29 cellular contexts compared by ENCODE assay signal in genomic region chr6:127917766-127918165, GRCh38. TPM values are rescaled to one million over a fixed set of nuclear protein-coding genes. Genes with fewer than 3 reads are reported as not detected.
DNase-seq lines count a peak whose midpoint lies in the region; ATAC-seq lines count a peak whose summit lies in the region.
"Had no signal": no experiment of that assay in that cellular context is flagged by ENCODE, and none has a peak within 500 bp of the region (broad histone marks: within the 10 kb centered on the region; RNA-seq: fewer than 3 reads in every experiment).

No MANE protein-coding gene starts in this region.

- no peaks in the 10 kb centered on the region for H3K9me3 ChIP-seq in CD4-positive, alpha-beta memory T cell (ENCODE audit: control insufficient read depth in 1 of 2, low read length in 2 of 2)
- H3K9me3 ChIP-seq: ascending aorta, BE2C, esophagus squamous epithelium, HAP-1, lower lobe of right lung, MG63, mucosa of descending colon, pancreas, SJSA1, upper lobe of left lung had no signal

- H3K4me3 ChIP-seq in CD4-positive, alpha-beta memory T cell (ENCODE audit: low read length in 2 of 2) = peak overlapping the region; percentile 59 to 68
- H3K4me3 ChIP-seq: ascending aorta, HAP-1, MG63, mucosa of descending colon, pancreas, SJSA1 had no signal

- H3K4me3 Mint-ChIP-seq in activated T-cell treated with anti-CD3 and anti-CD28 coated beads, Interleukin-2, amount 50 U/mL, for 24 hours = peak overlapping the region; percentile 67
- peak overlapping the region; percentile 93 to 99 (median 96) for H3K4me3 Mint-ChIP-seq in CD4-positive, alpha-beta memory T cell
- peak overlapping the region; percentile 49 for H3K4me3 Mint-ChIP-seq in activated CD4-positive, alpha-beta memory T cell treated with anti-CD3 and anti-CD28 coated beads for 36 hours
- peak overlapping the region; percentile 75 to 80 for H3K4me3 Mint-ChIP-seq in effector memory CD8-positive, alpha-beta T cell
- H3K4me3 Mint-ChIP-seq: neural crest cell had no signal

- intact Hi-C loops in CD4-positive, alpha-beta memory T cell (cut with micrococcal nuclease) = loop anchor here (1.0 to 2.0 kb wide), 6 partner anchors 9 to 61 kb away; partner anchors contain the start of gene THEMIS
- intact Hi-C loops in activated CD4-positive, alpha-beta memory T cell treated with anti-CD3 and anti-CD28 coated beads for 36 hours (cut with micrococcal nuclease) = loop anchor here (1.0 to 10.0 kb wide), 5 partner anchors 9 to 403 kb away; partner anchors contain the start of gene MTCL3

- POLR2A ChIA-PET in CD4-positive, alpha-beta memory T cell (lab: Charles Lee; ENCODE audit: partially characterized antibody) = interaction anchor here (1.3 to 5.9 kb wide), 12 partner anchors 9 to 54 kb away, joined by 4 to 83 read pairs (median 15); partner anchors contain the start of gene THEMIS
- POLR2A ChIA-PET in activated CD4-positive, alpha-beta memory T cell treated with anti-CD3 and anti-CD28 coated beads for 36 hours (lab: Charles Lee) = no interaction called here

- peaks cover 2% of the 10 kb centered on the region for H3K36me3 ChIP-seq in CD4-positive, alpha-beta memory T cell (ENCODE audit: insufficient read depth, low read length)
- H3K36me3 ChIP-seq: ascending aorta, BE2C, esophagus squamous epithelium, HAP-1, lower lobe of right lung, MG63, pancreas, SJSA1, upper lobe of left lung had no signal

- peak overlapping the region; percentile 53 for H3K27ac ChIP-seq in CD4-positive, alpha-beta memory T cell (ENCODE audit: low read depth, low read length)
- H3K27ac ChIP-seq: ascending aorta, esophagus squamous epithelium, lower lobe of right lung, pancreas, SJSA1, upper lobe of left lung had no signal

- peaks cover 89% of the 10 kb centered on the region for H3K4me1 Mint-ChIP-seq in activated T-cell treated with anti-CD3 and anti-CD28 coated beads, Interleukin-2, amount 50 U/mL, for 24 hours (ENCODE audit: low read depth)
- peaks cover 52 to 88% (median 69%) of the 10 kb centered on the region in 4 donors for H3K4me1 Mint-ChIP-seq in CD4-positive, alpha-beta memory T cell
- H3K4me1 Mint-ChIP-seq in activated CD4-positive, alpha-beta memory T cell treated with anti-CD3 and anti-CD28 coated beads for 36 hours (ENCODE audit: low read depth) = peaks cover 82% of the 10 kb centered on the region
- H3K4me1 Mint-ChIP-seq in effector memory CD8-positive, alpha-beta T cell (ENCODE audit: low read depth in 2 of 2) = peaks cover 24 to 51% of the 10 kb centered on the region in 2 donors
- H3K4me1 Mint-ChIP-seq: neural crest cell had no signal

- H3K9me3 Mint-ChIP-seq in activated T-cell treated with anti-CD3 and anti-CD28 coated beads, Interleukin-2, amount 50 U/mL, for 24 hours = peaks cover 4% of the 10 kb centered on the region
- peaks cover 0 to 5% (median 0%) of the 10 kb centered on the region in 8 donors for H3K9me3 Mint-ChIP-seq in CD4-positive, alpha-beta memory T cell
- no peaks in the 10 kb centered on the region for H3K9me3 Mint-ChIP-seq in activated CD4-positive, alpha-beta memory T cell treated with anti-CD3 and anti-CD28 coated beads for 36 hours
- no peaks in the 10 kb centered on the region for H3K9me3 Mint-ChIP-seq in effector memory CD8-positive, alpha-beta T cell

- ATAC-seq in effector memory CD8-positive, alpha-beta T cell (replicated peaks) = no peak
- ATAC-seq in GM19351 (IDR thresholded peaks at IDR 0.05; ENCODE audit: unreplicated experiment) (no peak), HG02884 (IDR thresholded peaks at IDR 0.05; ENCODE audit: unreplicated experiment) (no peak)
- ATAC-seq: lower lobe of right lung, Panc1, pancreas had no signal

- peaks cover 13% of the 10 kb centered on the region for H3K36me3 Mint-ChIP-seq in activated T-cell treated with anti-CD3 and anti-CD28 coated beads, Interleukin-2, amount 50 U/mL, for 24 hours (ENCODE audit: low read depth)
- peaks cover 9 to 30% of the 10 kb centered on the region in 2 donors for H3K36me3 Mint-ChIP-seq in CD4-positive, alpha-beta memory T cell
- peaks cover 2% of the 10 kb centered on the region for H3K36me3 Mint-ChIP-seq in activated CD4-positive, alpha-beta memory T cell treated with anti-CD3 and anti-CD28 coated beads for 36 hours
- H3K36me3 Mint-ChIP-seq in effector memory CD8-positive, alpha-beta T cell (ENCODE audit: insufficient read depth) = peaks cover 9% of the 10 kb centered on the region

- H3K27me3 Mint-ChIP-seq in activated T-cell treated with anti-CD3 and anti-CD28 coated beads, Interleukin-2, amount 50 U/mL, for 24 hours = no peaks in the 10 kb centered on the region
- H3K27me3 Mint-ChIP-seq in CD4-positive, alpha-beta memory T cell = no peaks in the 10 kb centered on the region
- no peaks in the 10 kb centered on the region for H3K27me3 Mint-ChIP-seq in activated CD4-positive, alpha-beta memory T cell treated with anti-CD3 and anti-CD28 coated beads for 36 hours
- no peaks in the 10 kb centered on the region for H3K27me3 Mint-ChIP-seq in effector memory CD8-positive, alpha-beta T cell

- CTCF ChIA-PET in CD4-positive, alpha-beta memory T cell (lab: Charles Lee; ENCODE audit: partially characterized antibody) = interaction anchor here (0.8 to 4.0 kb wide), 8 partner anchors 9 to 62 kb away, joined by 3 to 30 read pairs (median 3); partner anchors contain the start of gene THEMIS
- CTCF ChIA-PET in activated CD4-positive, alpha-beta memory T cell treated with anti-CD3 and anti-CD28 coated beads for 36 hours (lab: Charles Lee) = interaction anchor here (1.1 to 2.8 kb wide), 6 partner anchors 8 to 181 kb away, joined by 3 to 18 read pairs (median 5); no protein-coding TSS in a partner anchor

- DNase-seq in activated T-cell treated with anti-CD3 and anti-CD28 coated beads, Interleukin-2, amount 50 U/mL, for 24 hours = no peak
- DNase-seq in activated T-cell treated with anti-CD3 and anti-CD28 coated beads, Interleukin-2, amount 50 U/mL, for 1 hour = no peak
- no peak for DNase-seq in CD4-positive, alpha-beta memory T cell
- no peak for DNase-seq in activated CD4-positive, alpha-beta memory T cell treated with anti-CD3 and anti-CD28 coated beads for 36 hours
- DNase-seq in effector memory CD8-positive, alpha-beta T cell = no peak
- DNase-seq in COLO829 (ENCODE audit: low spot score) = no peak
- DNase-seq: ACHN; activated CD4-positive, CD25-positive, alpha-beta regulatory T cell treated with anti-CD3 and anti-CD28 coated beads, Interleukin-2, amount 50 U/mL, for 72 hours; BE2C; esophagus squamous epithelium; foreskin melanocyte; KBM-7; lower lobe of right lung; MG63; mucosa of descending colon; NCI-H1105 treated with DMSO at 0.1 percent for 48 hours; NCI-H1930; NCI-H524 treated with DMSO at 0.1 percent for 48 hours; pancreas; stimulated activated CD4-positive, alpha-beta T cell treated with anti-CD3 and anti-CD28 coated beads, Interleukin-2, amount 100 ng/mL, for 48 hours; upper lobe of left lung had no signal

- peak overlapping the region; percentile 84 for H3K27ac Mint-ChIP-seq in activated T-cell treated with anti-CD3 and anti-CD28 coated beads, Interleukin-2, amount 50 U/mL, for 24 hours
- peak overlapping the region; percentile 86 to 98 (median 94) for H3K27ac Mint-ChIP-seq in CD4-positive, alpha-beta memory T cell
- peak overlapping the region; percentile 40 for H3K27ac Mint-ChIP-seq in activated CD4-positive, alpha-beta memory T cell treated with anti-CD3 and anti-CD28 coated beads for 36 hours
- H3K27ac Mint-ChIP-seq in effector memory CD8-positive, alpha-beta T cell = peak overlapping the region; percentile 76 to 82

- H3K4me1 ChIP-seq in CD4-positive, alpha-beta memory T cell (ENCODE audit: insufficient read depth, low read length) = peaks cover 79% of the 10 kb centered on the region
- H3K4me1 ChIP-seq: ascending aorta, esophagus squamous epithelium, HAP-1, lower lobe of right lung, pancreas, SJSA1, upper lobe of left lung had no signal

- H3K27me3 ChIP-seq in CD4-positive, alpha-beta memory T cell (ENCODE audit: insufficient read depth, low read length) = no peaks in the 10 kb centered on the region
- H3K27me3 ChIP-seq: ascending aorta, BE2C, esophagus squamous epithelium, MG63, pancreas, SJSA1, upper lobe of left lung had no signal

RNA-seq across cellular contexts. Expression of gene THEMIS, which starts 16.9 kb away (rescaled TPM):
- 10 to 100 TPM; 58.1 to 58.7 TPM for total RNA-seq in CD4-positive, alpha-beta memory T cell
- polyA plus RNA-seq in CD4-positive, alpha-beta memory T cell = 100 to 1,000 TPM in 1 of 2 donors, 10 to 100 TPM in 1; 83.1 to 112 TPM
- total RNA-seq in activated CD4-positive, alpha-beta memory T cell treated with anti-CD3 and anti-CD28 coated beads for 36 hours = 10 to 100 TPM in 1 of 2 experiments, 1 to 10 TPM in 1; 9.5 to 11.5 TPM
- total RNA-seq: ascending aorta, HT1080, neural crest cell, SJSA1 had no signal

Comparison
In these comparisons a context has a peak if more than half of its experiments do, and no peak if none do; other contexts are left out.
1. H3K27ac Mint-ChIP-seq: peak in every context shown above with its lines; median percentile 94 in CD4-positive, alpha-beta memory T cell; 84 in activated T-cell treated with anti-CD3 and anti-CD28 coated beads, Interleukin-2, amount 50 U/mL, for 24 hours; 79 in effector memory CD8-positive, alpha-beta T cell; 40 in activated CD4-positive, alpha-beta memory T cell treated with anti-CD3 and anti-CD28 coated beads for 36 hours.
2. RNA of gene THEMIS, which starts 16.9 kb away (total RNA-seq): 58.1 to 58.7 TPM in CD4-positive, alpha-beta memory T cell; 9.5 to 11.5 TPM in activated CD4-positive, alpha-beta memory T cell treated with anti-CD3 and anti-CD28 coated beads for 36 hours; every median in the first group is over 4 times any median in the second.
3. Peak in every context shown above with its lines, with median percentiles within 50 percentile points of each other: H3K4me3 Mint-ChIP-seq.